ENCODE assay signal across 8 cellular contexts in genomic region chr4:112636688-112637551, GRCh38.
A peak's percentile ranks its signal among the peaks of the same experiment; 100 is the strongest.
DNase-seq lines count a peak whose midpoint lies in the region; ATAC-seq lines count a peak whose summit lies in the region.

TSS of gene LARP7 (plus strand) at chr4:112637143. CDS start at chr4:112644670, 7,527 bp downstream.
TSS of gene ZGRF1 (minus strand) at chr4:112636909. CDS start at chr4:112633176, 3,733 bp downstream.

- H3K27me3 ChIP-seq in effector memory CD4-positive, alpha-beta T cell (replicated peaks; ENCODE audit: control insufficient read depth, insufficient read depth, low read length, poor library complexity, severe bottlenecking), result no peaks in the 10 kb centered on the region

- peak within 1 kb of the TSS; percentile 96 for H3K27ac ChIP-seq in effector memory CD4-positive, alpha-beta T cell (ENCODE audit: insufficient read depth, low read length, poor library complexity, severe bottlenecking)

- no peaks in the 10 kb centered on the region for H3K9me3 ChIP-seq in effector memory CD4-positive, alpha-beta T cell (ENCODE audit: control insufficient read depth, low read length)

- DNase-seq in COLO668 (lab: John Stamatoyannopoulos, UW; ENCODE audit: unreplicated experiment), result peak; percentile 98
- peak; percentile 100 for DNase-seq in HS-27A (ENCODE audit: low read depth)
- DNase-seq in NK-92 (lab: John Stamatoyannopoulos, UW; ENCODE audit: unreplicated experiment), result peak; percentile 79
- DNase-seq in activated CD8-positive, alpha-beta memory T cell treated with anti-CD3 and anti-CD28 coated beads for 24 hours, result peak; percentile 99
- peak; percentile 97 to 98 (median 98) for DNase-seq in effector memory CD4-positive, alpha-beta T cell
- peak; percentile 99 for DNase-seq in medulla oblongata (ENCODE audit: extremely low spot score)
- peak; percentile 96 for DNase-seq in stimulated activated CD8-positive, alpha-beta memory T cell treated with anti-CD3 and anti-CD28 coated beads, Interleukin-12 subunit alpha, Interleukin-12 subunit beta, amount 100 ng/mL, for 1 hour (ENCODE audit: low read depth)

- no peaks in the 10 kb centered on the region for H3K36me3 ChIP-seq in effector memory CD4-positive, alpha-beta T cell (ENCODE audit: control insufficient read depth, insufficient read depth, low read length)

- H3K4me1 ChIP-seq in effector memory CD4-positive, alpha-beta T cell (ENCODE audit: control insufficient read depth, insufficient read depth, low read length, poor library complexity, severe bottlenecking), result peaks cover 3% of the 10 kb centered on the region

- ATAC-seq in GM19467 (IDR thresholded peaks at IDR 0.05; ENCODE audit: unreplicated experiment), result peak; percentile 88

- H3K4me3 ChIP-seq in effector memory CD4-positive, alpha-beta T cell (ENCODE audit: insufficient read depth, low read depth, low read length, poor library complexity, severe bottlenecking), result peak within 1 kb of the TSS; percentile 67

Comparison
In these comparisons a context has a peak if more than half of its experiments do, and no peak if none do; other contexts are left out.
1. Peak in every context shown above with its lines: DNase-seq, ATAC-seq, H3K4me3 ChIP-seq and H3K27ac ChIP-seq.